Comparison of ENCODE assay signal across 1 cellular context in the genomic region with DNA sequence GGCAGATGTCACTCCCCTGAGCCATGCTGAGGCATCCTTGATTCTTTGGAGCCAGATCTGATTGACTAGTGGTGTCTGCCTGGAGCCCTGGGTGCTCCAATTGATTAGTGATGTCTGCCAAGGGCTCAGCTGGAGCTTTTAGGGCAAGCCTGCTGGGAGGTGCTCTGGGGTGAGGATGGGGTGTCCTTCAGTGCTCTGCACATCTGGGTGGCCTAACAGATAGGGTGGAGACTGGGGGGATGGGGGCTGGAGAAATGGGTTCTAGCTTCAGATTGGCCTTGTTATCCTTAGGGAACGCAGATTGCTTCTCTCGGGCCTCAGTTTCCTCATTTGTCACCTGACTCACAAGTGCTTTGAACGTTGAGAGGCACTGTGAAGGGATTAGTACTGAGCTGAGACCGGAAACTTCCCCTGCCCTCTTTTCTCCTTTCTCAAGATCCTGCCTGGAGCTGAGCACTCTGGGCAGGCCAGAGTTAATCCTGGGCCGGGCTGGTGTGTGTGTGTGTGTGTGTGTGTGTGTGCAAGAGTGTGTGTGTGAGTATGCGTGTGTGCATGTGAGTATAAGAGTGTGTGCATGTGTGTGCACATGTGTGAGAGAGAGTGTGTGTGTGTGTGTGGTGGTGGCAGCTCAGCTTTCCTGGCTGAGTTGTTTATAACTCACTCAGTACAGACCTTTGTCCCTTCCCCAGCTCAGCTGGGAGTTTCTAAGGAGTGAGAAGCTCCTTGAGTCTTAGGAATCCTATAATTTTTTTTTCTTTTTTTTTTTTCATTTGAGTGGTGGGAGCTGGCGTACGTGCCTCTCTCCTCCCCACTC.
TF ChIP-seq lines count a peak whose summit lies in the region.

No MANE protein-coding gene starts in this region.

TF ChIP-seq in HEK293, 187 proteins besides CTCF, POLR2A, EP300 and RAD21 (continued from another document):
- TF ChIP-seq, protein P1, sequence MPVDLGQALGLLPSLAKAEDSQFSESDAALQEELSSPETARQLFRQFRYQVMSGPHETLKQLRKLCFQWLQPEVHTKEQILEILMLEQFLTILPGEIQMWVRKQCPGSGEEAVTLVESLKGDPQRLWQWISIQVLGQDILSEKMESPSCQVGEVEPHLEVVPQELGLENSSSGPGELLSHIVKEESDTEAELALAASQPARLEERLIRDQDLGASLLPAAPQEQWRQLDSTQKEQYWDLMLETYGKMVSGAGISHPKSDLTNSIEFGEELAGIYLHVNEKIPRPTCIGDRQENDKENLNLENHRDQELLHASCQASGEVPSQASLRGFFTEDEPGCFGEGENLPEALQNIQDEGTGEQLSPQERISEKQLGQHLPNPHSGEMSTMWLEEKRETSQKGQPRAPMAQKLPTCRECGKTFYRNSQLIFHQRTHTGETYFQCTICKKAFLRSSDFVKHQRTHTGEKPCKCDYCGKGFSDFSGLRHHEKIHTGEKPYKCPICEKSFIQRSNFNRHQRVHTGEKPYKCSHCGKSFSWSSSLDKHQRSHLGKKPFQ (tag by site-specific recombination; IDR thresholded peaks at IDR 0.05) = no peak
- TF ChIP-seq, protein P2, sequence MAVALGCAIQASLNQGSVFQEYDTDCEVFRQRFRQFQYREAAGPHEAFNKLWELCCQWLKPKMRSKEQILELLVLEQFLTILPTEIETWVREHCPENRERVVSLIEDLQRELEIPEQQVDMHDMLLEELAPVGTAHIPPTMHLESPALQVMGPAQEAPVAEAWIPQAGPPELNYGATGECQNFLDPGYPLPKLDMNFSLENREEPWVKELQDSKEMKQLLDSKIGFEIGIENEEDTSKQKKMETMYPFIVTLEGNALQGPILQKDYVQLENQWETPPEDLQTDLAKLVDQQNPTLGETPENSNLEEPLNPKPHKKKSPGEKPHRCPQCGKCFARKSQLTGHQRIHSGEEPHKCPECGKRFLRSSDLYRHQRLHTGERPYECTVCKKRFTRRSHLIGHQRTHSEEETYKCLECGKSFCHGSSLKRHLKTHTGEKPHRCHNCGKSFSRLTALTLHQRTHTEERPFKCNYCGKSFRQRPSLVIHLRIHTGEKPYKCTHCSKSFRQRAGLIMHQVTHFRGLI (tag by site-specific recombination; IDR thresholded peaks at IDR 0.05) = no peak
